ENCODE assay signal across 3 cellular contexts in genomic region chr14:88521818-88522217, GRCh38.
TF ChIP-seq lines count a peak whose summit lies in the region.

No MANE protein-coding gene starts in this region.

TF ChIP-seq in SK-N-SH treated with all-trans-retinoic acid at 6 μM for 48 hours, 23 proteins besides CTCF, POLR2A, EP300 and RAD21:
- no peak for TF ChIP-seq TSHZ2 (CRISPR knock-in tag; IDR thresholded peaks at IDR 0.05)
- peak; percentile 20; the same call in 1 of the 2 replicates for TF ChIP-seq CREB5 (CRISPR knock-in tag; IDR thresholded peaks at IDR 0.05; ENCODE audit: low read depth)
- peak; percentile 79 for TF ChIP-seq ISL1 (CRISPR knock-in tag; IDR thresholded peaks at IDR 0.05)
- peak; percentile 16; the same call in 1 of the 2 replicates for TF ChIP-seq PATZ1 (CRISPR knock-in tag; IDR thresholded peaks at IDR 0.05; ENCODE audit: borderline replicate concordance)

TF ChIP-seq in SK-N-SH, 30 proteins besides CTCF, POLR2A, EP300 and RAD21:
- TF ChIP-seq RFX5 (IDR thresholded peaks at IDR 0.05; ENCODE audit: low read length): no peak

TF ChIP-seq in K562, 482 proteins besides CTCF, POLR2A, EP300 and RAD21:
- no peak for TF ChIP-seq CEBPG (CRISPR knock-in tag; IDR thresholded peaks at IDR 0.05)
- peak in 1 of 2 experiments; percentile 47; a peak in 3 of 4 replicates for TF ChIP-seq CEBPG (tag; conservative IDR thresholded peaks at IDR 0.05 in 1 of 2, IDR thresholded peaks at IDR 0.05 in 1 of 2)
- TF ChIP-seq UBTF (IDR thresholded peaks at IDR 0.05; ENCODE audit: borderline replicate concordance in 1 of 2, low read depth in 2 of 2, low read length in 2 of 2): no peak
- TF ChIP-seq ATF3 (IDR thresholded peaks at IDR 0.05): peak; percentile 31; the same call in 1 of the 2 replicates
- TF ChIP-seq ATF3 (CRISPR knock-in tag; conservative IDR thresholded peaks at IDR 0.05): no peak
